ENCODE assay signal across 23 cellular contexts in genomic region chr3:138249636-138250035, GRCh38.
"Had no signal": no experiment of that assay in that cellular context is flagged by ENCODE, and none has a peak within 500 bp of the region (broad histone marks: within the 10 kb centered on the region; RNA-seq: fewer than 3 reads in every experiment).

No MANE protein-coding gene starts in this region.

- H3K4me1 Mint-ChIP-seq: endodermal cell; mesothelial cell of epicardium; naive B cell; naive thymus-derived CD8-positive, alpha-beta T cell had no signal

- DNase-seq: dermis blood vessel endothelial cell; dorsolateral prefrontal cortex; effector CD4-positive, alpha-beta T cell; effector memory CD8-positive, alpha-beta T cell; endodermal cell; erythroblast; esophagus squamous epithelium; foreskin keratinocyte; head of caudate nucleus; heart right ventricle; hippocampal formation; left cardiac atrium; left lung; left ventricle myocardium superior; lower lobe of right lung; mesenchymal stem cell; mucosa of descending colon; naive B cell; naive thymus-derived CD8-positive, alpha-beta T cell had no signal

- H3K27ac Mint-ChIP-seq: effector memory CD8-positive, alpha-beta T cell; endodermal cell; mesothelial cell of epicardium; naive B cell; naive thymus-derived CD8-positive, alpha-beta T cell had no signal

- H3K9me3 ChIP-seq: esophagus squamous epithelium, gastroesophageal sphincter, heart right ventricle, left lung, lower lobe of right lung, mucosa of descending colon had no signal

- H3K4me3 Mint-ChIP-seq: effector memory CD8-positive, alpha-beta T cell; endodermal cell; mesothelial cell of epicardium; naive B cell; naive thymus-derived CD8-positive, alpha-beta T cell had no signal

- H3K27ac ChIP-seq: coronary artery, dorsolateral prefrontal cortex, epithelial cell of prostate, esophagus squamous epithelium, foreskin keratinocyte, gastroesophageal sphincter, heart right ventricle, left lung, lower lobe of right lung had no signal

- H3K4me3 ChIP-seq: coronary artery, dorsolateral prefrontal cortex, esophagus squamous epithelium, gastroesophageal sphincter, heart right ventricle, left lung, lower lobe of right lung, mucosa of descending colon had no signal

- H3K9me3 Mint-ChIP-seq: effector memory CD8-positive, alpha-beta T cell; endodermal cell; naive B cell; naive thymus-derived CD8-positive, alpha-beta T cell had no signal

- H3K27me3 ChIP-seq: dorsolateral prefrontal cortex, esophagus squamous epithelium, foreskin keratinocyte, gastroesophageal sphincter, heart right ventricle, left lung had no signal

- H3K27me3 Mint-ChIP-seq: effector memory CD8-positive, alpha-beta T cell; naive B cell; naive thymus-derived CD8-positive, alpha-beta T cell had no signal

- H3K4me1 ChIP-seq: esophagus squamous epithelium, gastroesophageal sphincter, heart right ventricle, left lung, lower lobe of right lung had no signal
